ENCODE assay signal across 13 cellular contexts in genomic region chr9:8816361-8816760, GRCh38.
DNase-seq lines count a peak whose midpoint lies in the region; ATAC-seq and TF ChIP-seq lines count a peak whose summit lies in the region.
"Had no signal": no experiment of that assay in that cellular context is flagged by ENCODE, and none has a peak within 500 bp of the region (broad histone marks: within the 10 kb centered on the region; RNA-seq: fewer than 3 reads in every experiment).

No MANE protein-coding gene starts in this region.

- H3K9ac ChIP-seq in iPS-18a (ENCODE audit: low read length): peak overlapping the region; percentile 49

- no peaks in the 10 kb centered on the region for H3K27me3 Mint-ChIP-seq in effector memory CD8-positive, alpha-beta T cell
- H3K27me3 Mint-ChIP-seq: activated CD4-positive, alpha-beta T cell treated with anti-CD3 and anti-CD28 coated beads, Interleukin-2, amount 10 ng/mL, durations not matched to agents 7 days and 5 days; stimulated activated naive CD8-positive, alpha-beta T cell treated with anti-CD3 and anti-CD28 coated beads, Interleukin-15, Interleukin-2, amounts not matched to agents 100 ng/mL and 50 ng/mL, for 24 hours had no signal

- no peaks in the 10 kb centered on the region for H3K4me1 Mint-ChIP-seq in effector memory CD8-positive, alpha-beta T cell (ENCODE audit: low read depth in 2 of 2)

- peaks cover 0 to 9% of the 10 kb centered on the region in 2 donors for H3K9me3 Mint-ChIP-seq in effector memory CD8-positive, alpha-beta T cell
- H3K9me3 Mint-ChIP-seq: activated CD4-positive, alpha-beta T cell treated with anti-CD3 and anti-CD28 coated beads, Interleukin-2, amount 10 ng/mL, durations not matched to agents 7 days and 5 days had no signal

- CTCF ChIA-PET in HEK293 (lab: Yijun Ruan, JAX): interaction anchor here (0.6 to 0.8 kb wide), 2 partner anchors 8 to 36 kb away, joined by 3 read pairs; no protein-coding TSS in a partner anchor

- no peak overlapping the region for H3K27ac Mint-ChIP-seq in effector memory CD8-positive, alpha-beta T cell
- H3K27ac Mint-ChIP-seq: activated CD4-positive, alpha-beta T cell treated with anti-CD3 and anti-CD28 coated beads, Interleukin-2, amount 10 ng/mL, durations not matched to agents 7 days and 5 days; stimulated activated naive CD8-positive, alpha-beta T cell treated with anti-CD3 and anti-CD28 coated beads, Interleukin-15, Interleukin-2, amounts not matched to agents 100 ng/mL and 50 ng/mL, for 24 hours had no signal

- no peaks in the 10 kb centered on the region for H3K36me3 ChIP-seq in HEK293 (ENCODE audit: control insufficient read depth in 2 of 2, insufficient read depth in 1 of 2, low read length in 2 of 2)
- H3K36me3 ChIP-seq in iPS-18a (ENCODE audit: control insufficient read depth, low read depth, low read length): no peaks in the 10 kb centered on the region

- no peak overlapping the region for H3K4me3 Mint-ChIP-seq in effector memory CD8-positive, alpha-beta T cell
- H3K4me3 Mint-ChIP-seq: activated CD4-positive, alpha-beta T cell treated with anti-CD3 and anti-CD28 coated beads, Interleukin-2, amount 10 ng/mL, durations not matched to agents 7 days and 5 days; stimulated activated naive CD8-positive, alpha-beta T cell treated with anti-CD3 and anti-CD28 coated beads, Interleukin-15, Interleukin-2, amounts not matched to agents 100 ng/mL and 50 ng/mL, for 24 hours had no signal

- no peaks in the 10 kb centered on the region for H3K36me3 Mint-ChIP-seq in effector memory CD8-positive, alpha-beta T cell (ENCODE audit: insufficient read depth)

- H3K4me3 ChIP-seq in HEK293 (ENCODE audit: low read depth, low read length) (no peak overlapping the region), iPS-18a (ENCODE audit: low read length) (no peak overlapping the region)

- no peaks in the 10 kb centered on the region for H3K27me3 ChIP-seq in iPS-18a (ENCODE audit: control insufficient read depth, insufficient read depth, low read length)

- H3K27ac ChIP-seq in HEK293 (ENCODE audit: extremely low read depth, low read depth, low read length) (no peak overlapping the region), iPS-18a (ENCODE audit: low read length) (peak overlapping the region; percentile 79)

- POLR2A ChIA-PET in HEK293 (lab: Yijun Ruan, JAX): no interaction called here

- peak; percentile 8 for DNase-seq in COLO668 (lab: John Stamatoyannopoulos, UW; ENCODE audit: unreplicated experiment)
- peak; percentile 82 for DNase-seq in NCI-H748 treated with DMSO at 0.1 percent for 48 hours (lab: John Stamatoyannopoulos, UW)
- DNase-seq in effector memory CD8-positive, alpha-beta T cell: no peak
- no peak for DNase-seq in NK-92 treated with Interleukin-12 subunit alpha and Interleukin-12 subunit beta, amount 100 ng/mL, for 24 hours (lab: John Stamatoyannopoulos, UW)
- DNase-seq in activated gamma-delta T cell (lab: John Stamatoyannopoulos, UW): no peak
- DNase-seq: activated CD4-positive, alpha-beta T cell treated with anti-CD3 and anti-CD28 coated beads, Interleukin-2, amount 10 ng/mL, durations not matched to agents 7 days and 5 days; activated T-cell treated with anti-CD3 and anti-CD28 coated beads, Interleukin-2, amount 50 U/mL, for 48 hours; GOT3; T-helper 1 cell had no signal

- no peak for ATAC-seq in effector memory CD8-positive, alpha-beta T cell (replicated peaks)
- no peak for ATAC-seq in HG02870 (IDR thresholded peaks at IDR 0.05; ENCODE audit: unreplicated experiment)

- H3K9me3 ChIP-seq in HEK293 (ENCODE audit: control insufficient read depth, insufficient read depth, low read depth, low read length): no peaks in the 10 kb centered on the region
- no peaks in the 10 kb centered on the region for H3K9me3 ChIP-seq in iPS-18a (ENCODE audit: control insufficient read depth, low read depth, low read length)

- no peak for TF ChIP-seq CTCF in HEK293 (tag by site-specific recombination; IDR thresholded peaks at IDR 0.05)

- peaks cover 6% of the 10 kb centered on the region; the same call in 1 of the 2 replicates for H3K4me1 ChIP-seq in HEK293 (ENCODE audit: control insufficient read depth, insufficient read depth, low read length)
- H3K4me1 ChIP-seq in iPS-18a (ENCODE audit: control insufficient read depth, low read depth, low read length): peaks cover 19% of the 10 kb centered on the region

TF ChIP-seq in HEK293, 187 proteins besides CTCF, POLR2A, EP300 and RAD21:
- no peak for TF ChIP-seq ZNF114 (tag by site-specific recombination; IDR thresholded peaks at IDR 0.05)
- no peak for TF ChIP-seq ZNF37A (tag by site-specific recombination; IDR thresholded peaks at IDR 0.05)
- peak; percentile 81; the same call in 1 of the 2 replicates for TF ChIP-seq MYNN (tag by site-specific recombination; IDR thresholded peaks at IDR 0.05; ENCODE audit: borderline replicate concordance)
- TF ChIP-seq ZNF596 (tag by site-specific recombination; IDR thresholded peaks at IDR 0.05): no peak
- no peak for TF ChIP-seq ZNF416 (tag by site-specific recombination; IDR thresholded peaks at IDR 0.05)
- no peak for TF ChIP-seq ZNF529 (tag by site-specific recombination; IDR thresholded peaks at IDR 0.05; ENCODE audit: insufficient replicate concordance)
- TF ChIP-seq ZNF571 (tag by site-specific recombination; IDR thresholded peaks at IDR 0.05): no peak
- TF ChIP-seq ZNF664 (tag by site-specific recombination; IDR thresholded peaks at IDR 0.05): peak; percentile 89
- TF ChIP-seq KLF8 (tag by site-specific recombination; IDR thresholded peaks at IDR 0.05): no peak
- no peak for TF ChIP-seq ZNF704 (tag by site-specific recombination; IDR thresholded peaks at IDR 0.05)
- no peak for TF ChIP-seq ZNF701 (tag by site-specific recombination; IDR thresholded peaks at IDR 0.05)
- no peak for TF ChIP-seq TSHZ1 (tag by site-specific recombination; IDR thresholded peaks at IDR 0.05; ENCODE audit: borderline replicate concordance)
- TF ChIP-seq TCF7L2 (IDR thresholded peaks at IDR 0.05; ENCODE audit: borderline replicate concordance, low read depth, low read length): no peak
- TF ChIP-seq ZBTB44 (tag by site-specific recombination; IDR thresholded peaks at IDR 0.05): no peak
- no peak for TF ChIP-seq ZNF155 (tag by site-specific recombination; IDR thresholded peaks at IDR 0.05)
TF ChIP-seq in HEK293: peak in this region for 2.

Comparison
In these comparisons a context has a peak if more than half of its experiments do, and no peak if none do; other contexts are left out.
1. DNase-seq: peak in COLO668 (single experiment) and NCI-H748 treated with DMSO at 0.1 percent for 48 hours (single experiment); none in effector memory CD8-positive, alpha-beta T cell (0 of 3), NK-92 treated with Interleukin-12 subunit alpha and Interleukin-12 subunit beta, amount 100 ng/mL, for 24 hours (single experiment) and activated gamma-delta T cell (single experiment).